ENCODE assay signal across 8 cellular contexts in the genomic region with DNA sequence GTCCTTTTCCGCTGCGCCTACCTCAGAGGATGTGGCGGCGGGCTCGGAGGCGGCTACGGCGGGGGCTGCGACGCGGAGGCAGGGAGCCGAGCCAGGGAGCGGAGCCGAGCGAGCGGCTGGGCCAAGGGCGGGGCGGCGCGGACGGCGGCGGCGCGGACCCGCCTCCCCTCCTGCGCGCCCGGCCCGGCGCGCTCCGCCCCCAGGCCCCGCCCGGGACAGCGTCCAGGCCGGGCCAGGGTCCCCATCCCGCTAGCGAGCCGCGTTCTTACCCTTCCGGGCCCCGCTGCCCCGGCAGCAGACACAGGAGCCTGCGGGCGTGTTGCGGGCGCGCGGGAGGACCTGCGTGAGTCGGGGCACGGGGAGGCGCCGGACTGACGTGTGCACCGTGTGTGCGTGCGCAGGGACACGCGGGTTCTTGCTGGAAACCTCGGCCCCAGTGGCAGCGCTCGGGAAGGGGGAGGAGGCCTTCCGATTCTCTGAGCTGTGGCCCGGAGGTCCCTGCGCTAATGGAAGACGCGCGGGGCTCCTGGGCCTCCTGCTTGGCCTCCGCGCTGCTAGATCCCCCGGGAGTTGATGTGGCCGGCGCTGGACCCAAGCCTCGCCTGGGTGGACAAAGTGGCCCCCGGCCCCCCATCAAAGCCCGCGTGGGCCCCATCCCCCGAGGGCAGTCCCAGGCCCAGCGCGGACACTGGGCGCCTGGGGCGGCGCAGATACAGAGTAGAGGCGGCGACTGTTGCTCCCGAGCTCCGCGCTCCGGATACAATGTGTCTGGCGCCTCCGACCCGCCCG. TPM values are rescaled to one million over a fixed set of nuclear protein-coding genes. Genes with fewer than 3 reads are reported as not detected.
DNase-seq lines count a peak whose midpoint lies in the region; ATAC-seq and TF ChIP-seq lines count a peak whose summit lies in the region.

A gene with protein sequence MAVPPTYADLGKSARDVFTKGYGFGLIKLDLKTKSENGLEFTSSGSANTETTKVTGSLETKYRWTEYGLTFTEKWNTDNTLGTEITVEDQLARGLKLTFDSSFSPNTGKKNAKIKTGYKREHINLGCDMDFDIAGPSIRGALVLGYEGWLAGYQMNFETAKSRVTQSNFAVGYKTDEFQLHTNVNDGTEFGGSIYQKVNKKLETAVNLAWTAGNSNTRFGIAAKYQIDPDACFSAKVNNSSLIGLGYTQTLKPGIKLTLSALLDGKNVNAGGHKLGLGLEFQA (minus strand): TSS at position 350 of the 789 bp plus-strand sequence. CDS start 11,963 bp downstream, outside the sequence.

- DNase-seq in DND-41 (peak; percentile 84), HuH-7.5 (ENCODE audit: low spot score) (peak; percentile 80), SJCRH30 (peak; percentile 81 to 83), foreskin melanocyte (peak; percentile 86), superior temporal gyrus (ENCODE audit: extremely low spot score) (peak; percentile 79)
- peak; percentile 71 for DNase-seq in activated gamma-delta T cell treated with anti-CD3 and anti-CD28 coated beads, Interleukin-2, amount 50 U/mL, for 16 hours (ENCODE audit: low read depth)

- H3K27me3 ChIP-seq in DND-41 (ENCODE audit: insufficient read depth, low read length, poor library complexity) = no peaks in the 10 kb centered on the region
- no peaks in the 10 kb centered on the region for H3K27me3 ChIP-seq in SJCRH30
- H3K27me3 ChIP-seq in neutrophil = peaks cover 48% of the 10 kb centered on the region

- no peaks in the 10 kb centered on the region for H3K9me3 ChIP-seq in DND-41 (ENCODE audit: insufficient read depth, low read length, severe bottlenecking)
- no peaks in the 10 kb centered on the region for H3K9me3 ChIP-seq in SJCRH30 (replicated peaks)
- no peaks in the 10 kb centered on the region for H3K9me3 ChIP-seq in neutrophil

- H3K27ac ChIP-seq in DND-41 (ENCODE audit: low read length) (peak within 1 kb of the TSS; percentile 80), SJCRH30 (peak within 1 kb of the TSS; percentile 85), neutrophil (peak within 1 kb of the TSS; percentile 75)

- peak within 1 kb of the TSS; percentile 74 for H2AFZ ChIP-seq in DND-41 (ENCODE audit: low read depth, low read length)

- peak within 1 kb of the TSS; percentile 89 for H3K9ac ChIP-seq in DND-41 (ENCODE audit: low read depth, low read length)

- peaks cover 33% of the 10 kb centered on the region for H4K20me1 ChIP-seq in DND-41 (ENCODE audit: insufficient read depth, low read length)

- H3K4me3 ChIP-seq in DND-41 (ENCODE audit: low read depth in 1 of 2, low read length in 2 of 2) = peak within 1 kb of the TSS; percentile 71 to 85
- peak within 1 kb of the TSS; percentile 99 for H3K4me3 ChIP-seq in SJCRH30
- peak within 1 kb of the TSS; percentile 78 to 87 for H3K4me3 ChIP-seq in neutrophil (ENCODE audit: low read depth in 1 of 2, low read length in 1 of 2)

- peak; percentile 82 for ATAC-seq in DND-41 (ENCODE audit: insufficient read depth, low read depth)
- peak; percentile 69 for ATAC-seq in GM21526 (IDR thresholded peaks at IDR 0.05; ENCODE audit: low FRiP score, unreplicated experiment)

- TF ChIP-seq CTCF in DND-41 (IDR thresholded peaks at IDR 0.05; ENCODE audit: borderline replicate concordance, extremely low read depth, low read length, poor library complexity, severe bottlenecking) (no peak), neutrophil (IDR thresholded peaks at IDR 0.05) (no peak)

- H3K4me1 ChIP-seq in DND-41 (ENCODE audit: insufficient read depth, low read length) (peaks cover 41% of the 10 kb centered on the region), SJCRH30 (peaks cover 16% of the 10 kb centered on the region), neutrophil (ENCODE audit: control insufficient read depth in 1 of 2, insufficient read depth in 1 of 2, low read depth in 1 of 2, low read length in 1 of 2) (peaks cover 21 to 23% of the 10 kb centered on the region in 2 experiments)

- H3K36me3 ChIP-seq in DND-41 (ENCODE audit: insufficient read depth, low read length) (peaks cover 30% of the 10 kb centered on the region), SJCRH30 (peaks cover 5% of the 10 kb centered on the region), neutrophil (no peaks in the 10 kb centered on the region)

- H3K4me2 ChIP-seq in DND-41 (ENCODE audit: insufficient read depth, low read length) = peak within 1 kb of the TSS; percentile 86

- H3K79me2 ChIP-seq in DND-41 (ENCODE audit: insufficient read depth, low read length) = peaks cover 63% of the 10 kb centered on the region

RNA-seq across cellular contexts. Expression of the gene that starts here (rescaled TPM):
- total RNA-seq in SJCRH30 (2014; rRNA removed; shearing (Covaris generic)) = 324 and 340 TPM in 2 replicates

Comparison
In these comparisons a context has a peak if more than half of its experiments do, and no peak if none do; other contexts are left out.
1. Peak in every context shown above with its lines: DNase-seq, ATAC-seq, H3K4me3 ChIP-seq and H3K27ac ChIP-seq.